Comparison of ENCODE assay signal across 7 cellular contexts in genomic region chr2:156436477-156437085, GRCh38. TPM values are rescaled to one million over a fixed set of nuclear protein-coding genes. Genes with fewer than 3 reads are reported as not detected.
DNase-seq lines count a peak whose midpoint lies in the region; ATAC-seq and TF ChIP-seq lines count a peak whose summit lies in the region.

No MANE protein-coding gene starts in this region.

- H3K4me2 ChIP-seq in KMS-11: peak overlapping the region; percentile 99

- ATAC-seq in GM18498 (IDR thresholded peaks at IDR 0.05; ENCODE audit: unreplicated experiment) (peak; percentile 52), GM21825 (IDR thresholded peaks at IDR 0.05; ENCODE audit: unreplicated experiment) (peak; percentile 57)

- H4K20me1 ChIP-seq in KMS-11 (ENCODE audit: insufficient read depth): no peaks in the 10 kb centered on the region

- H3K4me3 Mint-ChIP-seq in activated T-cell treated with anti-CD3 and anti-CD28 coated beads, Interleukin-2, amount 50 U/mL, for 24 hours: peak overlapping the region; percentile 84

- peak overlapping the region; percentile 16; the same call in 1 of the 2 replicates for H3K27ac ChIP-seq in KMS-11

- H3K4me1 ChIP-seq in KMS-11 (ENCODE audit: low read depth, poor library complexity, severe bottlenecking) (peaks cover 37% of the 10 kb centered on the region), neuron (ENCODE audit: insufficient read depth, low read length) (no peaks in the 10 kb centered on the region)

- H3K27ac Mint-ChIP-seq in activated T-cell treated with anti-CD3 and anti-CD28 coated beads, Interleukin-2, amount 50 U/mL, for 24 hours: peak overlapping the region; percentile 92

- H3K36me3 ChIP-seq in KMS-11 (ENCODE audit: insufficient read depth) (no peaks in the 10 kb centered on the region), neuron (ENCODE audit: insufficient read depth, low read length) (no peaks in the 10 kb centered on the region)

- H3K27me3 Mint-ChIP-seq in activated T-cell treated with anti-CD3 and anti-CD28 coated beads, Interleukin-2, amount 50 U/mL, for 24 hours: no peaks in the 10 kb centered on the region

- H3K79me2 ChIP-seq in KMS-11 (ENCODE audit: insufficient read depth, low read depth): peaks cover 18% of the 10 kb centered on the region; the same call in 1 of the 2 replicates

- H3K4me1 Mint-ChIP-seq in activated T-cell treated with anti-CD3 and anti-CD28 coated beads, Interleukin-2, amount 50 U/mL, for 24 hours (ENCODE audit: low read depth): peaks cover 34% of the 10 kb centered on the region

- DNase-seq in activated T-cell treated with anti-CD3 and anti-CD28 coated beads, Interleukin-2, amount 50 U/mL, for 24 hours: no peak
- peak; percentile 45 for DNase-seq in fibroblast of villous mesenchyme (ENCODE audit: low read depth)
- DNase-seq in iPS-NIHi7 (ENCODE audit: extremely low spot score): no peak

- peak overlapping the region; percentile 97 for H2AFZ ChIP-seq in KMS-11 (ENCODE audit: low read depth)
- peak overlapping the region; percentile 51 for H2AFZ ChIP-seq in neuron (ENCODE audit: low read depth, low read length)

- H3K9ac ChIP-seq in KMS-11: peak overlapping the region; percentile 78

- H3K9me3 ChIP-seq in neuron (ENCODE audit: low read length): no peaks in the 10 kb centered on the region

- H3K27me3 ChIP-seq in KMS-11 (ENCODE audit: insufficient read depth, low read depth): no peaks in the 10 kb centered on the region
- no peaks in the 10 kb centered on the region for H3K27me3 ChIP-seq in neuron (ENCODE audit: insufficient read depth, low read length)

- no peak for TF ChIP-seq CTCF in KMS-11 (conservative IDR thresholded peaks at IDR 0.05; ENCODE audit: low read depth, low read length)
- TF ChIP-seq CTCF in fibroblast of villous mesenchyme (IDR thresholded peaks at IDR 0.05; ENCODE audit: insufficient read depth, low read depth, low read length): no peak

- H3K4me3 ChIP-seq in KMS-11 (IDR thresholded peaks at IDR 0.05; ENCODE audit: insufficient read depth, low read depth, low read length) (peak overlapping the region; percentile 90), fibroblast of villous mesenchyme (ENCODE audit: low read depth, low read length) (peak overlapping the region; percentile 76), neuron (ENCODE audit: low read length) (peak overlapping the region; percentile 45)

- H3K9me3 Mint-ChIP-seq in activated T-cell treated with anti-CD3 and anti-CD28 coated beads, Interleukin-2, amount 50 U/mL, for 24 hours: no peaks in the 10 kb centered on the region

- H3K36me3 Mint-ChIP-seq in activated T-cell treated with anti-CD3 and anti-CD28 coated beads, Interleukin-2, amount 50 U/mL, for 24 hours (ENCODE audit: low read depth): peaks cover 18% of the 10 kb centered on the region

RNA-seq across cellular contexts. Expression of gene GPD2, which starts 0.4 kb away (rescaled TPM):
- total RNA-seq in fibroblast of villous mesenchyme: 44.5 and 63.9 TPM in 2 replicates
